ENCODE assay signal across 10 cellular contexts in genomic region chr17:77472837-77473214, GRCh38.
DNase-seq lines count a peak whose midpoint lies in the region; ATAC-seq and TF ChIP-seq lines count a peak whose summit lies in the region.
"Had no signal": no experiment of that assay in that cellular context is flagged by ENCODE, and none has a peak within 500 bp of the region (broad histone marks: within the 10 kb centered on the region; RNA-seq: fewer than 3 reads in every experiment).

No MANE protein-coding gene starts in this region.

- intact Hi-C loops in left cardiac atrium (cut with DNase I) (loop anchor here in 1 of 2 donors (5.0 kb wide), 1 partner anchor 36 kb away; no protein-coding TSS in a partner anchor), aorta (cut with DNase I) (no loop called here)

- no peaks in the 10 kb centered on the region for H3K27me3 ChIP-seq in HUES48 (ENCODE audit: control insufficient read depth, insufficient read depth, low read length)
- no peaks in the 10 kb centered on the region for H3K27me3 ChIP-seq in skeletal muscle satellite cell (ENCODE audit: control insufficient read depth, insufficient read depth, low read length)
- H3K27me3 ChIP-seq in aorta (ENCODE audit: control insufficient read depth in 1 of 2, insufficient read depth in 2 of 2, low read length in 1 of 2), result no peaks in the 10 kb centered on the region
- no peaks in the 10 kb centered on the region for H3K27me3 ChIP-seq in BE2C

- peaks cover 67% of the 10 kb centered on the region for H3K4me1 ChIP-seq in HUES48 (ENCODE audit: control insufficient read depth, insufficient read depth, low read length)
- H3K4me1 ChIP-seq in skeletal muscle satellite cell (ENCODE audit: control insufficient read depth, insufficient read depth, low read length), result peaks cover 73% of the 10 kb centered on the region
- peaks cover 3 to 4% of the 10 kb centered on the region in 2 donors for H3K4me1 ChIP-seq in aorta (ENCODE audit: control insufficient read depth in 1 of 2, insufficient read depth in 2 of 2, low read length in 2 of 2)
- peaks cover 59% of the 10 kb centered on the region for H3K4me1 ChIP-seq in BE2C

- H3K4me3 ChIP-seq in HUES48 (ENCODE audit: low read depth, low read length) (no peak overlapping the region), skeletal muscle satellite cell (ENCODE audit: low read length) (peak overlapping the region; percentile 0), aorta (ENCODE audit: low read length in 2 of 2) (no peak overlapping the region), BE2C (ENCODE audit: low read depth, low read length) (no peak overlapping the region)

- DNase-seq in left cardiac atrium (peak; percentile 24), islet precursor cell (no peak), NCI-H2227 treated with DMSO at 0.1 percent for 48 hours (lab: John Stamatoyannopoulos, UW) (no peak), aorta (no peak), BE2C (no peak)
- DNase-seq: activated gamma-delta T cell, NCI-H1048 had no signal

- H3K36me3 ChIP-seq in HUES48 (ENCODE audit: control insufficient read depth, insufficient read depth, low read length) (0 out of 2 replicates have a peak, but pooled peaks cover 8% of the 10 kb centered on the region), skeletal muscle satellite cell (ENCODE audit: insufficient read depth, low read length) (peaks cover 17% of the 10 kb centered on the region), aorta (ENCODE audit: control insufficient read depth in 1 of 2, insufficient read depth in 2 of 2, low read length in 1 of 2) (no peaks in the 10 kb centered on the region), BE2C (no peaks in the 10 kb centered on the region; the same call in none of the 2 replicates)

- whole genome bisulfite sequencing in aorta, 2 donors, result 75 to 80% methylated on average over 4 of the region's 4 CpGs

- H3K9ac ChIP-seq in HUES48 (ENCODE audit: low read depth, low read length), result no peak overlapping the region
- H3K9ac ChIP-seq in skeletal muscle satellite cell (ENCODE audit: low read depth, low read length), result no peak overlapping the region

- peak overlapping the region; percentile 98 for H3K27ac ChIP-seq in HUES48 (ENCODE audit: low read depth, low read length)
- H3K27ac ChIP-seq in VCaP, result peak overlapping the region; percentile 51
- H3K27ac ChIP-seq in aorta (ENCODE audit: low read depth in 1 of 2, low read length in 2 of 2), result peak overlapping the region in 1 of 2 donors; percentile 3

- no peaks in the 10 kb centered on the region for H3K9me3 ChIP-seq in HUES48 (ENCODE audit: control insufficient read depth, insufficient read depth, low read length)
- H3K9me3 ChIP-seq in skeletal muscle satellite cell (replicated peaks; ENCODE audit: low read length), result no peaks in the 10 kb centered on the region
- no peaks in the 10 kb centered on the region for H3K9me3 ChIP-seq in aorta (ENCODE audit: control insufficient read depth, low read length)
- no peaks in the 10 kb centered on the region for H3K9me3 ChIP-seq in BE2C

- TF ChIP-seq CTCF in VCaP (conservative IDR thresholded peaks at IDR 0.05), result no peak
- TF ChIP-seq CTCF in BE2C (IDR thresholded peaks at IDR 0.05; ENCODE audit: low read depth, low read length), result no peak

- no peak for ATAC-seq in left cardiac atrium
- no peak for ATAC-seq in aorta (ENCODE audit: low FRiP score)

- peak overlapping the region; percentile 37 for H3K4me2 ChIP-seq in skeletal muscle satellite cell (ENCODE audit: low read length)
